Comparison of ENCODE assay signal across 23 cellular contexts in the genomic region with DNA sequence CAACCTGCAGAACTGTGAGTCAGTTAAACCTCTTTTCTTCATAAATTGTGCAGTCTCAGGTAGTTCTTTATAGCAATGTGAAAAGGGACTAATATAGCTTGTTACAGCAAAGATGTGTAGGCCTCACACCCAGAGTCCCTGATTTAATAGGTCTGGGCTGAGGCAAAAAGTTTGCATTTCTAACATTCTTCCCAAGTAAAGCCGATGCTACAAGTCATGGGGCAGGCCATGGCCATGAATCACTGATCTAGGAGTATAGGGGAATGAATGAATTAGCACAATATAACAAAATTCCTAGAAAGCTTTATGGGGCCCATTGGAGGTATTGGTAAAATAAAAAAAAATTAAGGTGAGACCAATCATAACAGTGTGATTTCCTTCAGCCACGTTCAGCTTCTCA.
"Had no signal": no experiment of that assay in that cellular context is flagged by ENCODE, and none has a peak within 500 bp of the region (broad histone marks: within the 10 kb centered on the region; RNA-seq: fewer than 3 reads in every experiment).

No MANE protein-coding gene starts in this region.

- H3K4me2 ChIP-seq: neural progenitor cell had no signal

- H3K4me3 ChIP-seq: coronary artery, left lung, lung, neural progenitor cell, right atrium auricular region, thyroid gland had no signal

- H3K9me3 Mint-ChIP-seq: activated B cell treated with CpG ODN at 0.5 μM for 24 hours; activated naive CD8-positive, alpha-beta T cell treated with anti-CD3 and anti-CD28 coated beads, Interleukin-2, amount 10 ng/mL, durations not matched to agents 7 days and 5 days; brain; endodermal cell; neural progenitor cell had no signal

- H3K36me3 ChIP-seq: left lung, neural progenitor cell, right atrium auricular region, thyroid gland had no signal

- H3K4me3 Mint-ChIP-seq: activated B cell treated with CpG ODN at 0.5 μM for 24 hours; activated naive CD4-positive, alpha-beta T cell treated with anti-CD3 and anti-CD28 coated beads for 36 hours; activated naive CD8-positive, alpha-beta T cell treated with anti-CD3 and anti-CD28 coated beads, Interleukin-2, amount 10 ng/mL, durations not matched to agents 7 days and 5 days; activated T-cell treated with anti-CD3 and anti-CD28 coated beads, Interleukin-2, amount 50 U/mL, for 72 hours; brain; endodermal cell; naive thymus-derived CD4-positive, alpha-beta T cell; neural progenitor cell; stimulated activated naive CD8-positive, alpha-beta T cell treated with anti-CD3 and anti-CD28 coated beads, Interleukin-15, Interleukin-2, amounts not matched to agents 100 ng/mL and 50 ng/mL, for 24 hours had no signal

- H3K4me1 ChIP-seq: left lung, right atrium auricular region, thyroid gland had no signal

- H3K9me3 ChIP-seq: left lung, right atrium auricular region, thyroid gland had no signal

- H3K9ac ChIP-seq: neural progenitor cell had no signal

- H3K27me3 ChIP-seq: left lung, neural progenitor cell, right atrium auricular region, thyroid gland had no signal

- H3K4me1 Mint-ChIP-seq: activated B cell treated with CpG ODN at 0.5 μM for 24 hours; activated naive CD8-positive, alpha-beta T cell treated with anti-CD3 and anti-CD28 coated beads, Interleukin-2, amount 10 ng/mL, durations not matched to agents 7 days and 5 days; brain; naive thymus-derived CD4-positive, alpha-beta T cell; neural progenitor cell had no signal

- H3K27me3 Mint-ChIP-seq: progenitor cell of endocrine pancreas had no signal

- DNase-seq: activated B cell treated with CpG ODN at 0.5 μM for 24 hours; activated CD4-positive, alpha-beta T cell treated with anti-CD3 and anti-CD28 coated beads for 4 hours; activated CD4-positive, alpha-beta T cell treated with anti-CD3 and anti-CD28 coated beads, Interleukin-2, amount 50 U/mL, for 48 hours; activated effector memory CD4-positive, alpha-beta T cell treated with Interleukin-2 at 50 U/mL for 16 hours; activated naive CD4-positive, alpha-beta T cell treated with anti-CD3 and anti-CD28 coated beads for 36 hours; activated naive CD8-positive, alpha-beta T cell treated with anti-CD3 and anti-CD28 coated beads, Interleukin-2, amount 10 ng/mL, durations not matched to agents 7 days and 5 days; activated T-cell treated with anti-CD3 and anti-CD28 coated beads, Interleukin-2, amount 50 U/mL, for 72 hours; endodermal cell; foreskin fibroblast; kidney glomerular epithelial cell; left lung; naive thymus-derived CD4-positive, alpha-beta T cell; stimulated activated CD4-positive, alpha-beta T cell treated with anti-CD3 and anti-CD28 coated beads, Interleukin-4, amount 100 ng/mL, for 24 hours; substantia nigra; T-helper 9 cell; thyroid gland had no signal

- H3K27ac Mint-ChIP-seq: activated B cell treated with CpG ODN at 0.5 μM for 24 hours; activated naive CD4-positive, alpha-beta T cell treated with anti-CD3 and anti-CD28 coated beads for 36 hours; activated naive CD8-positive, alpha-beta T cell treated with anti-CD3 and anti-CD28 coated beads, Interleukin-2, amount 10 ng/mL, durations not matched to agents 7 days and 5 days; activated T-cell treated with anti-CD3 and anti-CD28 coated beads, Interleukin-2, amount 50 U/mL, for 72 hours; brain; endodermal cell; naive thymus-derived CD4-positive, alpha-beta T cell; neural progenitor cell; progenitor cell of endocrine pancreas; stimulated activated naive CD8-positive, alpha-beta T cell treated with anti-CD3 and anti-CD28 coated beads, Interleukin-15, Interleukin-2, amounts not matched to agents 100 ng/mL and 50 ng/mL, for 24 hours had no signal

- H3K27ac ChIP-seq: coronary artery, left lung, neural progenitor cell, right atrium auricular region, thyroid gland had no signal

- H3K36me3 Mint-ChIP-seq: activated naive CD8-positive, alpha-beta T cell treated with anti-CD3 and anti-CD28 coated beads, Interleukin-2, amount 10 ng/mL, durations not matched to agents 7 days and 5 days; brain; neural progenitor cell had no signal

- H2AFZ ChIP-seq: neural progenitor cell had no signal

- ATAC-seq: activated T-cell treated with anti-CD3 and anti-CD28 coated beads, Interleukin-2, amount 50 U/mL, for 72 hours; left lung; naive thymus-derived CD4-positive, alpha-beta T cell had no signal
